13 cellular contexts compared by ENCODE assay signal in genomic region chr14:92660571-92660970, GRCh38.
DNase-seq lines count a peak whose midpoint lies in the region; ATAC-seq and TF ChIP-seq lines count a peak whose summit lies in the region.
"Had no signal": no experiment of that assay in that cellular context is flagged by ENCODE, and none has a peak within 500 bp of the region (broad histone marks: within the 10 kb centered on the region; RNA-seq: fewer than 3 reads in every experiment).

No MANE protein-coding gene starts in this region.

- H3K4me3 ChIP-seq in gastroesophageal sphincter: no peak overlapping the region

- H3K9me3 ChIP-seq in gastroesophageal sphincter: no peaks in the 10 kb centered on the region

- WGBS in gastroesophageal sphincter (ENCODE audit: low coverage in 1 of 2), 2 donors: 53% methylated on average over 2 of the region's 3 CpGs; no CpG with 5 or more reads in 1 of the 2 donors

- H3K27ac Mint-ChIP-seq in stimulated activated effector memory CD8-positive, alpha-beta T cell treated with anti-CD3 and anti-CD28 coated beads, Interleukin-12 subunit alpha, Interleukin-12 subunit beta, amount 100 ng/mL, for 72 hours: peak overlapping the region; percentile 90
- H3K27ac Mint-ChIP-seq in endothelial cell (ENCODE audit: unreplicated experiment): no peak overlapping the region
- H3K27ac Mint-ChIP-seq: T-helper 2 cell treated with Interferon-gamma antibody and Interleukin-4, amounts not matched to agents 5 μg/mL and 100 μg/mL, for 36 hours had no signal

- ATAC-seq in gastroesophageal sphincter (no peak), GM21619 (IDR thresholded peaks at IDR 0.05; ENCODE audit: unreplicated experiment) (no peak)
- no peak for ATAC-seq in stimulated activated effector memory CD8-positive, alpha-beta T cell treated with anti-CD3 and anti-CD28 coated beads, Interleukin-12 subunit alpha, Interleukin-12 subunit beta, amount 100 ng/mL, for 72 hours

- no peak overlapping the region for H3K4me3 Mint-ChIP-seq in stimulated activated effector memory CD8-positive, alpha-beta T cell treated with anti-CD3 and anti-CD28 coated beads, Interleukin-12 subunit alpha, Interleukin-12 subunit beta, amount 100 ng/mL, for 72 hours
- H3K4me3 Mint-ChIP-seq in endothelial cell (ENCODE audit: unreplicated experiment): no peak overlapping the region
- H3K4me3 Mint-ChIP-seq: activated naive CD8-positive, alpha-beta T cell treated with anti-CD3 and anti-CD28 coated beads, Interleukin-2, amount 10 ng/mL, durations not matched to agents 7 days and 5 days; T-helper 2 cell treated with Interferon-gamma antibody and Interleukin-4, amounts not matched to agents 5 μg/mL and 100 μg/mL, for 36 hours had no signal

- peaks cover 0 to 38% (median 2%) of the 10 kb centered on the region in 3 donors for H3K4me1 ChIP-seq in gastroesophageal sphincter

- H3K27ac ChIP-seq in VCaP (peak overlapping the region; percentile 44; the same call in 1 of the 2 replicates), gastroesophageal sphincter (peak overlapping the region in 3 of 4 donors; percentile 28 to 78 (median 75))
- H3K27ac ChIP-seq: 22Rv1 had no signal

- no peak for TF ChIP-seq EP300 in gastroesophageal sphincter (IDR thresholded peaks at IDR 0.05)

- DNase-seq in DMS53 (lab: John Stamatoyannopoulos, UW) (peak; percentile 17), DMS53 treated with DMSO at 0.1 percent for 48 hours (lab: John Stamatoyannopoulos, UW; ENCODE audit: unreplicated experiment) (no peak), Ammon's horn (ENCODE audit: low spot score) (no peak), endothelial cell (ENCODE audit: low spot score) (no peak)
- DNase-seq in stimulated activated effector memory CD8-positive, alpha-beta T cell treated with anti-CD3 and anti-CD28 coated beads, Interleukin-12 subunit alpha, Interleukin-12 subunit beta, amount 100 ng/mL, for 72 hours (ENCODE audit: low spot score in 2 of 2): no peak
- DNase-seq: activated CD4-positive, alpha-beta T cell treated with anti-CD3 and anti-CD28 coated beads, Interleukin-2, amount 50 U/mL, for 4 hours; activated naive CD8-positive, alpha-beta T cell treated with anti-CD3 and anti-CD28 coated beads, Interleukin-2, amount 10 ng/mL, durations not matched to agents 7 days and 5 days; NCI-H524 had no signal

- peaks cover 73% of the 10 kb centered on the region for H3K4me1 Mint-ChIP-seq in stimulated activated effector memory CD8-positive, alpha-beta T cell treated with anti-CD3 and anti-CD28 coated beads, Interleukin-12 subunit alpha, Interleukin-12 subunit beta, amount 100 ng/mL, for 72 hours
- peaks cover 7% of the 10 kb centered on the region for H3K4me1 Mint-ChIP-seq in endothelial cell (ENCODE audit: unreplicated experiment)

- H3K27me3 Mint-ChIP-seq in endothelial cell (ENCODE audit: unreplicated experiment): peaks cover 8% of the 10 kb centered on the region
- H3K27me3 Mint-ChIP-seq: activated naive CD8-positive, alpha-beta T cell treated with anti-CD3 and anti-CD28 coated beads, Interleukin-2, amount 10 ng/mL, durations not matched to agents 7 days and 5 days had no signal

- no peak for TF ChIP-seq POLR2A in gastroesophageal sphincter (IDR thresholded peaks at IDR 0.05)

- H3K9me3 Mint-ChIP-seq in stimulated activated effector memory CD8-positive, alpha-beta T cell treated with anti-CD3 and anti-CD28 coated beads, Interleukin-12 subunit alpha, Interleukin-12 subunit beta, amount 100 ng/mL, for 72 hours: no peaks in the 10 kb centered on the region
- H3K9me3 Mint-ChIP-seq in endothelial cell (ENCODE audit: unreplicated experiment): no peaks in the 10 kb centered on the region
- H3K9me3 Mint-ChIP-seq: activated naive CD8-positive, alpha-beta T cell treated with anti-CD3 and anti-CD28 coated beads, Interleukin-2, amount 10 ng/mL, durations not matched to agents 7 days and 5 days; T-helper 2 cell treated with Interferon-gamma antibody and Interleukin-4, amounts not matched to agents 5 μg/mL and 100 μg/mL, for 36 hours had no signal

- TF ChIP-seq CTCF in VCaP (conservative IDR thresholded peaks at IDR 0.05) (no peak), gastroesophageal sphincter (IDR thresholded peaks at IDR 0.05) (no peak), endothelial cell (IDR thresholded peaks at IDR 0.05; ENCODE audit: unreplicated experiment) (no peak)

- no peaks in the 10 kb centered on the region for H3K27me3 ChIP-seq in gastroesophageal sphincter

- peaks cover 99% of the 10 kb centered on the region for H3K36me3 Mint-ChIP-seq in stimulated activated effector memory CD8-positive, alpha-beta T cell treated with anti-CD3 and anti-CD28 coated beads, Interleukin-12 subunit alpha, Interleukin-12 subunit beta, amount 100 ng/mL, for 72 hours
- H3K36me3 Mint-ChIP-seq in endothelial cell (ENCODE audit: low read depth, unreplicated experiment): peaks cover 50% of the 10 kb centered on the region

- peaks cover 0 to 54% of the 10 kb centered on the region in 2 donors for H3K36me3 ChIP-seq in gastroesophageal sphincter
